In genomic region chr11:112285918-112286317, GRCh38 we compare ENCODE assay signal across 1 cellular context.
A peak's percentile ranks its signal among the peaks of the same experiment; 100 is the strongest.
TF ChIP-seq lines count a peak whose summit lies in the region.

No MANE protein-coding gene starts in this region.

TF ChIP-seq in K562, 482 proteins besides CTCF, POLR2A, EP300 and RAD21 (continued from another document and continues in another):
- TF ChIP-seq ZBTB43 (CRISPR knock-in tag; IDR thresholded peaks at IDR 0.05) (no peak), TAF9B (IDR thresholded peaks at IDR 0.05; ENCODE audit: partially characterized antibody) (no peak), PHF8 (IDR thresholded peaks at IDR 0.05; ENCODE audit: borderline replicate concordance, low read length) (no peak), GABPB2 (CRISPR knock-in tag; conservative IDR thresholded peaks at IDR 0.05) (no peak), ARNT (IDR thresholded peaks at IDR 0.05) (no peak), REST (CRISPR knock-in tag; IDR thresholded peaks at IDR 0.05; ENCODE audit: low read depth) (no peak), CGGBP1 (CRISPR knock-in tag; IDR thresholded peaks at IDR 0.05) (no peak), GTF2A2 (tag; IDR thresholded peaks at IDR 0.05) (no peak), DPF2 (IDR thresholded peaks at IDR 0.05) (peak; percentile 86), JUN (IDR thresholded peaks at IDR 0.05; ENCODE audit: borderline replicate concordance, low read depth, low read length) (peak; percentile 66), JUN (CRISPR knock-in tag; IDR thresholded peaks at IDR 0.05; ENCODE audit: borderline replicate concordance) (no peak), RCOR1 (IDR thresholded peaks at IDR 0.05; ENCODE audit: borderline replicate concordance in 1 of 2, low read depth in 2 of 2, low read length in 2 of 2) (peak in 1 of 2 experiments; percentile 76; a peak in 2 of 4 replicates), TSC22D4 (tag; IDR thresholded peaks at IDR 0.05) (no peak), RFX5 (IDR thresholded peaks at IDR 0.05; ENCODE audit: low read depth, low read length) (no peak), NR2C1 (IDR thresholded peaks at IDR 0.05) (no peak), NR2C1 (tag; IDR thresholded peaks at IDR 0.05) (no peak), NONO (IDR thresholded peaks at IDR 0.05; ENCODE audit: low read depth in 2 of 2, low read length in 1 of 2) (no peak), STAG1 (CRISPR knock-in tag; IDR thresholded peaks at IDR 0.05; ENCODE audit: borderline replicate concordance) (no peak), ZNF445 (CRISPR knock-in tag; IDR thresholded peaks at IDR 0.05; ENCODE audit: low read depth) (no peak), MNT (conservative IDR thresholded peaks at IDR 0.05) (peak in 1 of 2 experiments; percentile 29; a peak in 1 of 4 replicates), ZNF407 (IDR thresholded peaks at IDR 0.05; ENCODE audit: low read depth) (no peak), TEAD2 (tag; IDR thresholded peaks at IDR 0.05) (no peak), ZC3H4 (CRISPR knock-in tag; IDR thresholded peaks at IDR 0.05; ENCODE audit: borderline replicate concordance) (no peak), SIN3A (IDR thresholded peaks at IDR 0.05; ENCODE audit: borderline replicate concordance in 2 of 2, control insufficient read depth in 1 of 2, low read depth in 2 of 2, low read length in 2 of 2) (no peak), ZBTB1 (CRISPR knock-in tag; IDR thresholded peaks at IDR 0.05; ENCODE audit: borderline replicate concordance, low read depth) (no peak), BCL6 (CRISPR knock-in tag; IDR thresholded peaks at IDR 0.05) (no peak), KAT8 (IDR thresholded peaks at IDR 0.05; ENCODE audit: low read depth) (no peak), ZNF586 (CRISPR knock-in tag; conservative IDR thresholded peaks at IDR 0.05) (no peak), KLF1 (tag; IDR thresholded peaks at IDR 0.05) (no peak), HNRNPH1 (optimal IDR thresholded peaks at IDR 0.05; ENCODE audit: low read depth, low read length) (no peak), ZNF79 (CRISPR knock-in tag; IDR thresholded peaks at IDR 0.05; ENCODE audit: low read depth) (no peak), ZNF583 (CRISPR knock-in tag; IDR thresholded peaks at IDR 0.05) (no peak), ZBTB2 (IDR thresholded peaks at IDR 0.05) (no peak), ATF6 (CRISPR knock-in tag; IDR thresholded peaks at IDR 0.05) (no peak), CTBP1 (IDR thresholded peaks at IDR 0.05; ENCODE audit: borderline replicate concordance) (0 out of 2 replicates have a peak, but pooled peaks have one; percentile 27), MLLT1 (IDR thresholded peaks at IDR 0.05) (no peak), BACH1 (tag; IDR thresholded peaks at IDR 0.05) (no peak), RBBP5 (IDR thresholded peaks at IDR 0.05; ENCODE audit: borderline replicate concordance, insufficient read depth, low read length, poor library complexity, severe bottlenecking) (no peak), TFE3 (CRISPR knock-in tag; IDR thresholded peaks at IDR 0.05) (no peak)
